In genomic region chr22:35643991-35644390, GRCh38 we compare ENCODE assay signal across 16 cellular contexts. TPM values are rescaled to one million over a fixed set of nuclear protein-coding genes. Genes with fewer than 3 reads are reported as not detected.
A peak's percentile ranks its signal among the peaks of the same experiment; 100 is the strongest.
DNase-seq lines count a peak whose midpoint lies in the region; ATAC-seq, FAIRE-seq and TF ChIP-seq lines count a peak whose summit lies in the region.
"Had no signal": no experiment of that assay in that cellular context is flagged by ENCODE, and none has a peak within 500 bp of the region (broad histone marks: within the 10 kb centered on the region; RNA-seq: fewer than 3 reads in every experiment).

No MANE protein-coding gene starts in this region.

- TF ChIP-seq POLR2A in GM12892 (IDR thresholded peaks at IDR 0.05; ENCODE audit: low read depth, low read length) = no peak

- peaks cover 22% of the 10 kb centered on the region for H3K4me1 Mint-ChIP-seq in CD4-positive, alpha-beta T cell (ENCODE audit: low read depth)
- peaks cover 26% of the 10 kb centered on the region for H3K4me1 Mint-ChIP-seq in activated T-helper 1 cell treated with anti-CD3 and anti-CD28 coated beads, Interleukin-12 subunit alpha, Interleukin-12 subunit beta, Interleukin-2, Interleukin-4 antibody, amounts not matched to agents 30 ng/mL and 10 ng/mL and 1 ng/mL, durations not matched to agents 14 hours and 24 hours and 36 hours (ENCODE audit: low read depth)

- no peak for TF ChIP-seq CTCF in CD4-positive, alpha-beta T cell (IDR thresholded peaks at IDR 0.05)
- TF ChIP-seq CTCF in epithelial cell of esophagus (IDR thresholded peaks at IDR 0.05; ENCODE audit: insufficient read depth, low read depth, low read length, missing control alignments) = no peak

- no peak for ATAC-seq in CD4-positive, alpha-beta T cell (ENCODE audit: poor library complexity)

- H3K9me3 Mint-ChIP-seq in CD4-positive, alpha-beta T cell = no peaks in the 10 kb centered on the region
- H3K9me3 Mint-ChIP-seq in activated T-helper 1 cell treated with anti-CD3 and anti-CD28 coated beads, Interleukin-12 subunit alpha, Interleukin-12 subunit beta, Interleukin-2, Interleukin-4 antibody, amounts not matched to agents 30 ng/mL and 10 ng/mL and 1 ng/mL, durations not matched to agents 14 hours and 24 hours and 36 hours = no peaks in the 10 kb centered on the region

- peak overlapping the region; percentile 40 for H3K27ac Mint-ChIP-seq in CD4-positive, alpha-beta T cell
- H3K27ac Mint-ChIP-seq in activated T-helper 1 cell treated with anti-CD3 and anti-CD28 coated beads, Interleukin-12 subunit alpha, Interleukin-12 subunit beta, Interleukin-2, Interleukin-4 antibody, amounts not matched to agents 30 ng/mL and 10 ng/mL and 1 ng/mL, durations not matched to agents 14 hours and 24 hours and 36 hours = no peak overlapping the region

- H3K27me3 Mint-ChIP-seq in CD4-positive, alpha-beta T cell = no peaks in the 10 kb centered on the region
- H3K27me3 Mint-ChIP-seq in activated T-helper 1 cell treated with anti-CD3 and anti-CD28 coated beads, Interleukin-12 subunit alpha, Interleukin-12 subunit beta, Interleukin-2, Interleukin-4 antibody, amounts not matched to agents 30 ng/mL and 10 ng/mL and 1 ng/mL, durations not matched to agents 14 hours and 24 hours and 36 hours (ENCODE audit: insufficient read depth) = peaks cover 2% of the 10 kb centered on the region

- CTCF ChIA-PET in CD4-positive, alpha-beta T cell (lab: Charles Lee) = no interaction called here

- H3K27ac ChIP-seq in CD4-positive, alpha-beta T cell (ENCODE audit: low read depth, low read length) = no peak overlapping the region
- H3K27ac ChIP-seq: SJCRH30 had no signal

- no peaks in the 10 kb centered on the region for H3K27me3 ChIP-seq in CD4-positive, alpha-beta T cell (ENCODE audit: control insufficient read depth, insufficient read depth, low read length)
- H3K27me3 ChIP-seq: SJCRH30 had no signal

- no peak overlapping the region for H3K4me3 ChIP-seq in epithelial cell of esophagus (ENCODE audit: low read length)
- H3K4me3 ChIP-seq: SJCRH30 had no signal

- H3K36me3 Mint-ChIP-seq in CD4-positive, alpha-beta T cell (ENCODE audit: low read depth) = peaks cover 11% of the 10 kb centered on the region
- peaks cover 1% of the 10 kb centered on the region for H3K36me3 Mint-ChIP-seq in activated T-helper 1 cell treated with anti-CD3 and anti-CD28 coated beads, Interleukin-12 subunit alpha, Interleukin-12 subunit beta, Interleukin-2, Interleukin-4 antibody, amounts not matched to agents 30 ng/mL and 10 ng/mL and 1 ng/mL, durations not matched to agents 14 hours and 24 hours and 36 hours (ENCODE audit: low read depth)

- no peaks in the 10 kb centered on the region for H3K9me3 ChIP-seq in CD4-positive, alpha-beta T cell (ENCODE audit: control insufficient read depth, low read length)
- H3K9me3 ChIP-seq: SJCRH30 had no signal

- H3K4me3 Mint-ChIP-seq in CD4-positive, alpha-beta T cell = no peak overlapping the region
- H3K4me3 Mint-ChIP-seq in activated T-helper 1 cell treated with anti-CD3 and anti-CD28 coated beads, Interleukin-12 subunit alpha, Interleukin-12 subunit beta, Interleukin-2, Interleukin-4 antibody, amounts not matched to agents 30 ng/mL and 10 ng/mL and 1 ng/mL, durations not matched to agents 14 hours and 24 hours and 36 hours = no peak overlapping the region

- FAIRE-seq in GM12892 (lab: Jason Lieb, UNC) = peak; percentile 42
- FAIRE-seq: H54 had no signal

- intact Hi-C loops in CD4-positive, alpha-beta T cell (cut with DNase I, micrococcal nuclease) = no loop called here
- intact Hi-C loops in activated T-helper 1 cell treated with anti-CD3 and anti-CD28 coated beads, Interleukin-12 subunit alpha, Interleukin-12 subunit beta, Interleukin-2, Interleukin-4 antibody, amounts not matched to agents 30 ng/mL and 10 ng/mL and 1 ng/mL, durations not matched to agents 14 hours and 24 hours and 36 hours (cut with micrococcal nuclease) = no loop called here
- intact Hi-C loops in posterior cingulate gyrus (cut with DNase I) = no loop called here

- POLR2A ChIA-PET in CD4-positive, alpha-beta T cell (lab: Charles Lee) = no interaction called here

- DNase-seq in CD4-positive, alpha-beta T cell = no peak
- DNase-seq in GM12892 (ENCODE audit: insufficient read length) (no peak), epithelial cell of esophagus (ENCODE audit: low read depth) (peak; percentile 54), renal cortical epithelial cell (ENCODE audit: low read depth) (peak; percentile 79), posterior cingulate gyrus (no peak), SKM-1 (lab: John Stamatoyannopoulos, UW; ENCODE audit: unreplicated experiment) (no peak)
- no peak for DNase-seq in activated T-helper 1 cell treated with anti-CD3 and anti-CD28 coated beads, Interleukin-12 subunit alpha, Interleukin-12 subunit beta, Interleukin-2, Interleukin-4 antibody, amounts not matched to agents 30 ng/mL and 10 ng/mL and 1 ng/mL, durations not matched to agents 14 hours and 24 hours and 36 hours (ENCODE audit: low spot score)
- DNase-seq: KG1, NCI-H1930, NCI-H2171, NCI-H510A, RPMI8226, SJCRH30 had no signal

RNA-seq across cellular contexts. Expression of gene APOL6, which starts 4.3 kb away (rescaled TPM):
- 10 to 100 TPM; 39.3 TPM for total RNA-seq in CD4-positive, alpha-beta T cell
- 6.1 TPM for polyA plus RNA-seq in GM12892 (2012; ENCODE audit: missing spikeins)
- total RNA-seq in renal cortical epithelial cell = 22.1 and 37.9 TPM in 2 replicates
- total RNA-seq in activated T-helper 1 cell treated with anti-CD3 and anti-CD28 coated beads, Interleukin-12 subunit alpha, Interleukin-12 subunit beta, Interleukin-2, Interleukin-4 antibody, amounts not matched to agents 30 ng/mL and 10 ng/mL and 1 ng/mL, durations not matched to agents 14 hours and 24 hours and 36 hours = 27.3 and 27.7 TPM in 2 replicates

RNA-seq across cellular contexts. Expression of gene MB, which starts 26.9 kb away (rescaled TPM):
- total RNA-seq in CD4-positive, alpha-beta T cell = not detected
- polyA plus RNA-seq in GM12892 (2012; ENCODE audit: missing spikeins) = not detected
- total RNA-seq in renal cortical epithelial cell = not detected in 2 replicates
- 5.3 and 5.7 TPM in 2 replicates for total RNA-seq in activated T-helper 1 cell treated with anti-CD3 and anti-CD28 coated beads, Interleukin-12 subunit alpha, Interleukin-12 subunit beta, Interleukin-2, Interleukin-4 antibody, amounts not matched to agents 30 ng/mL and 10 ng/mL and 1 ng/mL, durations not matched to agents 14 hours and 24 hours and 36 hours
- polyA plus RNA-seq: AG04450, BJ had no signal

Comparison
In these comparisons a context has a peak if more than half of its experiments do, and no peak if none do; other contexts are left out.
1. DNase-seq: peak in epithelial cell of esophagus (single experiment) and renal cortical epithelial cell (single experiment); none in CD4-positive, alpha-beta T cell (0 of 10), GM12892 (single experiment), activated T-helper 1 cell treated with anti-CD3 and anti-CD28 coated beads, Interleukin-12 subunit alpha, Interleukin-12 subunit beta, Interleukin-2, Interleukin-4 antibody, amounts not matched to agents 30 ng/mL and 10 ng/mL and 1 ng/mL, durations not matched to agents 14 hours and 24 hours and 36 hours (single experiment), posterior cingulate gyrus (0 of 10) and SKM-1 (single experiment).